Comparison of ENCODE assay signal across 10 cellular contexts in the genomic region with DNA sequence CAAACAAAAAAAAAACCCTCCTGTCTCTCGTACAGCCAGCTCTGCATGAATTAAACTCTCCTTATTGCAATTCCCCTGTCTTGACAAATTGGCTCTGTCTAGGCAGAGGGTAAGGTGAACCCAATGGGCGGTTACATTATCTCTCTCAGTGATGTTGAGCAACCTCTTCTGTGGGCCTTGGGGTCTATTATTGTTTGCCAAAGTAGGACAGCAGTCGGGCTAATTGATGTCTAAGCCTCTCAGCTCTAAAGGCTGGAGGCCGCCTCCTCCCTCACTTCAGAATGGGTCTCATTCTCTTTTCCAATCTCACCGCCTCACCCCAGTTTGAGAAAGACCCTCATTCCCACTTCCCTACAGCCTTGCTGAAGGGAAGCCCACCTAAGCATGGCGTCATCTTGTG. TPM values are rescaled to one million over a fixed set of nuclear protein-coding genes. Genes with fewer than 3 reads are reported as not detected.
DNase-seq lines count a peak whose midpoint lies in the region; ATAC-seq and TF ChIP-seq lines count a peak whose summit lies in the region.
"Had no signal": no experiment of that assay in that cellular context is flagged by ENCODE, and none has a peak within 500 bp of the region (broad histone marks: within the 10 kb centered on the region; RNA-seq: fewer than 3 reads in every experiment).

No MANE protein-coding gene starts in this region.

- no peak for ATAC-seq in activated T-cell treated with anti-CD3 and anti-CD28 coated beads, Interleukin-2, amount 50 U/mL, for 4 hours

- H4K8ac ChIP-seq in mesendoderm (ENCODE audit: low read depth, low read length), result no peak overlapping the region

- H3K36me3 Mint-ChIP-seq in activated T-cell treated with anti-CD3 and anti-CD28 coated beads, Interleukin-2, amount 50 U/mL, for 4 hours (ENCODE audit: insufficient read depth), result peaks cover 3% of the 10 kb centered on the region

- H3K9me3 Mint-ChIP-seq in activated T-cell treated with anti-CD3 and anti-CD28 coated beads, Interleukin-2, amount 50 U/mL, for 4 hours, result no peaks in the 10 kb centered on the region

- no peaks in the 10 kb centered on the region for H3K9me3 ChIP-seq in thyroid gland

- no peaks in the 10 kb centered on the region for H3K27me3 Mint-ChIP-seq in activated T-cell treated with anti-CD3 and anti-CD28 coated beads, Interleukin-2, amount 50 U/mL, for 4 hours (ENCODE audit: low read depth)

- H2BK5ac ChIP-seq in mesendoderm (ENCODE audit: low read length), result no peak overlapping the region

- H2BK120ac ChIP-seq in mesendoderm (ENCODE audit: low read depth, low read length), result no peak overlapping the region

- peaks cover 1% of the 10 kb centered on the region for H3K79me1 ChIP-seq in mesendoderm (ENCODE audit: low read length)

- WGBS in mesendoderm (ENCODE audit: extremely low coverage, insufficient coverage, low lambda C conversion rate), result no CpG with 5 or more reads among the region's 6 CpGs
- 90 to 95% methylated on average over 6 of the region's 6 CpGs for WGBS in thyroid gland, 2 donors

- H3K4me1 Mint-ChIP-seq in activated T-cell treated with anti-CD3 and anti-CD28 coated beads, Interleukin-2, amount 50 U/mL, for 4 hours (ENCODE audit: low read depth), result peaks cover 61% of the 10 kb centered on the region

- peak overlapping the region; percentile 73 for H2AK5ac ChIP-seq in mesendoderm (ENCODE audit: low read length)

- DNase-seq in activated T-cell treated with anti-CD3 and anti-CD28 coated beads, Interleukin-2, amount 50 U/mL, for 4 hours, result no peak
- no peak for DNase-seq in activated T-cell treated with anti-CD3 and anti-CD28 coated beads, Interleukin-2, amount 50 U/mL, for 1 hour
- DNase-seq in amniotic epithelial cell (ENCODE audit: low read depth), result peak; percentile 80
- DNase-seq in mesendoderm, result no peak
- no peak for DNase-seq in thyroid gland
- no peak for DNase-seq in KBM-7
- no peak for DNase-seq in SKM-1 treated with dmso at 0.1 percent for 144 hours (lab: John Stamatoyannopoulos, UW; ENCODE audit: unreplicated experiment)
- DNase-seq in NCI-H2196 (lab: John Stamatoyannopoulos, UW; ENCODE audit: unreplicated experiment), result no peak
- DNase-seq: activated gamma-delta T cell; NK-92 treated with Interleukin-12 subunit alpha and Interleukin-12 subunit beta, amount 100 ng/mL, for 24 hours had no signal

- in situ Hi-C loops in KBM-7 (cut with MboI; ENCODE audit: low pct_unique_long_range_greater_than_20kb, low sequenced_read_pairs), result no loop called here

- no peaks in the 10 kb centered on the region for H3K36me3 ChIP-seq in mesendoderm (ENCODE audit: control insufficient read depth, insufficient read depth, low read length)
- no peaks in the 10 kb centered on the region for H3K36me3 ChIP-seq in thyroid gland

- no peak overlapping the region for H2BK15ac ChIP-seq in mesendoderm (replicated peaks; ENCODE audit: low read depth)

- H3K4me1 ChIP-seq in mesendoderm (ENCODE audit: control insufficient read depth, low read depth, low read length) (peaks cover 5% of the 10 kb centered on the region), thyroid gland (peaks cover 26 to 69% of the 10 kb centered on the region in 2 donors)

- H3K27me3 ChIP-seq in mesendoderm (ENCODE audit: insufficient read depth, low read length, poor library complexity), result no peaks in the 10 kb centered on the region
- no peaks in the 10 kb centered on the region for H3K27me3 ChIP-seq in thyroid gland

- H3K4me3 ChIP-seq in mesendoderm (ENCODE audit: low read length), result no peak overlapping the region
- no peak overlapping the region for H3K4me3 ChIP-seq in thyroid gland (replicated peaks in 1 of 3)

- H4K5ac ChIP-seq in mesendoderm (ENCODE audit: low read length), result no peak overlapping the region

- H3K18ac ChIP-seq in mesendoderm (ENCODE audit: low read length), result no peak overlapping the region

- intact Hi-C loops in thyroid gland (cut with DNase I), result loop anchor here (5.0 kb wide), 1 partner anchor 34 kb away; no protein-coding TSS in a partner anchor

- no peaks in the 10 kb centered on the region for H3K79me2 ChIP-seq in mesendoderm (ENCODE audit: control insufficient read depth, insufficient read depth, low read length)

- no peak overlapping the region for H3K4me2 ChIP-seq in mesendoderm (ENCODE audit: low read length)

- no peak overlapping the region for H3K9ac ChIP-seq in mesendoderm (ENCODE audit: low read length)

- no peak for TF ChIP-seq POLR2A in thyroid gland (IDR thresholded peaks at IDR 0.05)

- no peak for TF ChIP-seq CTCF in thyroid gland (IDR thresholded peaks at IDR 0.05)

- no peak overlapping the region for H3K23ac ChIP-seq in mesendoderm (ENCODE audit: low read length)

- H3K56ac ChIP-seq in mesendoderm (ENCODE audit: low read length), result no peak overlapping the region

- peak overlapping the region; percentile 7 for H3K4ac ChIP-seq in mesendoderm (ENCODE audit: low read depth, low read length)

- peak overlapping the region; percentile 54 for H3K4me3 Mint-ChIP-seq in activated T-cell treated with anti-CD3 and anti-CD28 coated beads, Interleukin-2, amount 50 U/mL, for 4 hours

- no peak overlapping the region for H3K27ac ChIP-seq in mesendoderm (ENCODE audit: low read depth, low read length)
- peak overlapping the region; percentile 82 to 94 (median 93) for H3K27ac ChIP-seq in thyroid gland

RNA-seq across cellular contexts. Expression of gene SLC25A45, which starts 1.3 kb away (rescaled TPM):
- 10 to 100 TPM in 1 of 3 donors, 1 to 10 TPM in 2; 7.0 to 11.1 (median 9.5) TPM for total RNA-seq in activated T-cell treated with anti-CD3 and anti-CD28 coated beads, Interleukin-2, amount 50 U/mL, for 4 hours
- polyA plus RNA-seq in mesendoderm (2013, experiment 1 of 2), result 0.95 TPM
- 0.76 TPM for polyA plus RNA-seq in mesendoderm (2013, experiment 2 of 2)
- total RNA-seq in thyroid gland, result 10 to 100 TPM; 13.0 to 28.0 (median 20.9) TPM

RNA-seq across cellular contexts. Expression of gene FRMD8, which starts 2.7 kb away (rescaled TPM):
- total RNA-seq in activated T-cell treated with anti-CD3 and anti-CD28 coated beads, Interleukin-2, amount 50 U/mL, for 4 hours, result 10 to 100 TPM; 43.0 to 49.2 (median 44.9) TPM
- 10.9 TPM for polyA plus RNA-seq in mesendoderm (2013, experiment 1 of 2)
- polyA plus RNA-seq in mesendoderm (2013, experiment 2 of 2), result 10.4 TPM
- total RNA-seq in thyroid gland, result 10 to 100 TPM; 22.5 to 44.9 (median 31.0) TPM

RNA-seq across cellular contexts. Expression of gene TIGD3, which starts 29.2 kb away (rescaled TPM):
- total RNA-seq in activated T-cell treated with anti-CD3 and anti-CD28 coated beads, Interleukin-2, amount 50 U/mL, for 4 hours, result under 1 TPM; 0.46 to 0.66 (median 0.50) TPM
- 0.13 TPM for polyA plus RNA-seq in mesendoderm (2013, experiment 1 of 2)
- 0.13 TPM for polyA plus RNA-seq in mesendoderm (2013, experiment 2 of 2)
- total RNA-seq in thyroid gland, result under 1 TPM in 1 of 4 donors, not detected in 3; 0.34 TPM

RNA-seq across cellular contexts. Expression of gene NEAT1, which starts 38.8 kb away (rescaled TPM):
- 100 to 1,000 TPM in 2 of 3 donors, 10 to 100 TPM in 1; 95.5 to 136 (median 123) TPM for total RNA-seq in activated T-cell treated with anti-CD3 and anti-CD28 coated beads, Interleukin-2, amount 50 U/mL, for 4 hours
- 3.7 TPM for polyA plus RNA-seq in mesendoderm (2013, experiment 1 of 2)
- 4.5 TPM for polyA plus RNA-seq in mesendoderm (2013, experiment 2 of 2)
- 1,000 to 10,000 TPM in 1 of 4 donors, 100 to 1,000 TPM in 3; 195 to 1,623 (median 652) TPM for total RNA-seq in thyroid gland

RNA-seq across cellular contexts. Expression of gene DPF2, which starts 50.1 kb away (rescaled TPM):
- total RNA-seq in activated T-cell treated with anti-CD3 and anti-CD28 coated beads, Interleukin-2, amount 50 U/mL, for 4 hours, result 10 to 100 TPM; 56.7 to 59.1 (median 58.0) TPM
- 57.1 TPM for polyA plus RNA-seq in mesendoderm (2013, experiment 1 of 2)
- 57.4 TPM for polyA plus RNA-seq in mesendoderm (2013, experiment 2 of 2)
- total RNA-seq in thyroid gland, result 10 to 100 TPM; 45.0 to 52.7 (median 48.0) TPM
